In genomic region chr6:15504581-15505350, GRCh38 we compare ENCODE assay signal across 8 cellular contexts.
DNase-seq lines count a peak whose midpoint lies in the region; ATAC-seq, FAIRE-seq and TF ChIP-seq lines count a peak whose summit lies in the region.

No MANE protein-coding gene starts in this region.

- H3K9me3 ChIP-seq in neural progenitor cell (ENCODE audit: low read depth): no peaks in the 10 kb centered on the region

- no peaks in the 10 kb centered on the region for H3F3A ChIP-seq in neural progenitor cell (ENCODE audit: low read depth)

- POLR2A ChIA-PET in MCF 10A (lab: Yijun Ruan, JAX): interaction anchor here (0.8 kb wide), 1 partner anchor 118 kb away, joined by 3 read pairs; no protein-coding TSS in a partner anchor

- ATAC-seq in GM19395 (IDR thresholded peaks at IDR 0.05; ENCODE audit: unreplicated experiment): no peak

- H3K27ac Mint-ChIP-seq in MCF 10A (ENCODE audit: low read depth, unreplicated experiment): no peak overlapping the region
- no peak overlapping the region for H3K27ac Mint-ChIP-seq in neural progenitor cell

- H3K4me1 Mint-ChIP-seq in MCF 10A (ENCODE audit: insufficient read depth, unreplicated experiment): peaks cover 11% of the 10 kb centered on the region
- peaks cover 11% of the 10 kb centered on the region for H3K4me1 Mint-ChIP-seq in neural progenitor cell

- peak; percentile 94 for DNase-seq in COLO829 (ENCODE audit: low spot score)
- DNase-seq in NCI-H2029 (lab: John Stamatoyannopoulos, UW): peak; percentile 89
- peak; percentile 96 for DNase-seq in MCF 10A (ENCODE audit: unreplicated experiment)
- peak; percentile 95 for DNase-seq in kidney tubule cell (ENCODE audit: low spot score)
- peak in 47 of 49 donors; percentile 15 to 88 (median 66) for DNase-seq in substantia nigra (lab: John Stamatoyannopoulos, UW)
- no peak for DNase-seq in neural progenitor cell (ENCODE audit: low spot score)
- DNase-seq in D721Med (ENCODE audit: insufficient read length, low spot score): no peak

- H3K79me2 ChIP-seq in neural progenitor cell (ENCODE audit: low read depth): no peaks in the 10 kb centered on the region

- no peaks in the 10 kb centered on the region for H3K36me3 ChIP-seq in neural progenitor cell

- H3K27me3 Mint-ChIP-seq in MCF 10A (ENCODE audit: insufficient read depth, unreplicated experiment) (no peaks in the 10 kb centered on the region), neural progenitor cell (ENCODE audit: insufficient read depth, low read depth) (peaks cover 8% of the 10 kb centered on the region)

- H3K4me3 ChIP-seq in neural progenitor cell: no peak overlapping the region

- H3K4me3 Mint-ChIP-seq in MCF 10A (ENCODE audit: unreplicated experiment) (peak overlapping the region; percentile 56), neural progenitor cell (no peak overlapping the region)

- FAIRE-seq in D721Med (lab: Jason Lieb, UNC): no peak

- no peak overlapping the region for H3K4me2 ChIP-seq in neural progenitor cell

- BruUV-seq in MCF 10A (replicated peaks; lab: Mats Ljungman, UMichigan): no TSS peak

- no peaks in the 10 kb centered on the region for H3K9me3 Mint-ChIP-seq in MCF 10A (ENCODE audit: unreplicated experiment)
- H3K9me3 Mint-ChIP-seq in neural progenitor cell: no peaks in the 10 kb centered on the region

- TF ChIP-seq CTCF in MCF 10A (IDR thresholded peaks at IDR 0.05; ENCODE audit: unreplicated experiment): no peak
- no peak for TF ChIP-seq CTCF in neural progenitor cell (IDR thresholded peaks at IDR 0.05)
- TF ChIP-seq CTCF in D721Med (IDR thresholded peaks at IDR 0.05; ENCODE audit: insufficient read depth, missing control alignments): no peak

- no peak overlapping the region for H3K9ac ChIP-seq in neural progenitor cell

- H3K36me3 Mint-ChIP-seq in MCF 10A (ENCODE audit: insufficient read depth, unreplicated experiment) (peaks cover 53% of the 10 kb centered on the region), neural progenitor cell (peaks cover 42% of the 10 kb centered on the region)

- no peak overlapping the region for H2AFZ ChIP-seq in neural progenitor cell (replicated peaks)

- peaks cover 21% of the 10 kb centered on the region for H4K20me1 ChIP-seq in neural progenitor cell (ENCODE audit: low read depth)

- H3K27me3 ChIP-seq in neural progenitor cell: no peaks in the 10 kb centered on the region

- intact Hi-C loops in MCF 10A (cut with micrococcal nuclease): no loop called here

- CTCF ChIA-PET in MCF 10A (lab: Yijun Ruan, JAX): interaction anchor here (0.6 to 1.1 kb wide), 4 partner anchors 72 to 1675 kb away, joined by 3 read pairs; no protein-coding TSS in a partner anchor

- no peaks in the 10 kb centered on the region for H3K4me1 ChIP-seq in neural progenitor cell

- H3K27ac ChIP-seq in substantia nigra (ENCODE audit: low read depth, low read length, poor library complexity, severe bottlenecking) (peak overlapping the region; percentile 19), neural progenitor cell (no peak overlapping the region)

Comparison
In these comparisons a context has a peak if more than half of its experiments do, and no peak if none do; other contexts are left out.
1. DNase-seq: peak in COLO829 (single experiment), NCI-H2029 (single experiment), MCF 10A (single experiment), kidney tubule cell (single experiment) and substantia nigra (47 of 49); none in neural progenitor cell (single experiment) and D721Med (single experiment).